In genomic region chr2:22355816-22356433, GRCh38 we compare ENCODE assay signal across 1 cellular context.
TF ChIP-seq lines count a peak whose summit lies in the region.

No MANE protein-coding gene starts in this region.

TF ChIP-seq in SK-N-SH treated with all-trans-retinoic acid at 6 μM for 48 hours, 23 proteins besides CTCF, POLR2A, EP300 and RAD21 (continued from another document):
- TF ChIP-seq, protein P1, sequence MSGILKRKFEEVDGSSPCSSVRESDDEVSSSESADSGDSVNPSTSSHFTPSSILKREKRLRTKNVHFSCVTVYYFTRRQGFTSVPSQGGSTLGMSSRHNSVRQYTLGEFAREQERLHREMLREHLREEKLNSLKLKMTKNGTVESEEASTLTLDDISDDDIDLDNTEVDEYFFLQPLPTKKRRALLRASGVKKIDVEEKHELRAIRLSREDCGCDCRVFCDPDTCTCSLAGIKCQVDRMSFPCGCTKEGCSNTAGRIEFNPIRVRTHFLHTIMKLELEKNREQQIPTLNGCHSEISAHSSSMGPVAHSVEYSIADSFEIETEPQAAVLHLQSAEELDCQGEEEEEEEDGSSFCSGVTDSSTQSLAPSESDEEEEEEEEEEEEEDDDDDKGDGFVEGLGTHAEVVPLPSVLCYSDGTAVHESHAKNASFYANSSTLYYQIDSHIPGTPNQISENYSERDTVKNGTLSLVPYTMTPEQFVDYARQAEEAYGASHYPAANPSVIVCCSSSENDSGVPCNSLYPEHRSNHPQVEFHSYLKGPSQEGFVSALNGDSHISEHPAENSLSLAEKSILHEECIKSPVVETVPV (CRISPR knock-in tag; IDR thresholded peaks at IDR 0.05): no peak
- TF ChIP-seq TOX (CRISPR knock-in tag; IDR thresholded peaks at IDR 0.05; ENCODE audit: borderline replicate concordance) (no peak), ZFP30 (CRISPR knock-in tag; IDR thresholded peaks at IDR 0.05) (no peak), ZNF70 (CRISPR knock-in tag; IDR thresholded peaks at IDR 0.05) (no peak)
